ENCODE assay signal across 8 cellular contexts in genomic region chr6:22149501-22150490, GRCh38.
DNase-seq lines count a peak whose midpoint lies in the region; ATAC-seq and TF ChIP-seq lines count a peak whose summit lies in the region.

No MANE protein-coding gene starts in this region.

- TF ChIP-seq CTCF in neural progenitor cell (IDR thresholded peaks at IDR 0.05) (no peak), tibial artery (IDR thresholded peaks at IDR 0.05) (no peak)

- intact Hi-C loops in tibial artery (cut with DNase I; ENCODE audit: low total_unique reads): loop anchor here (5.0 kb wide), 1 partner anchor 552 kb away; no protein-coding TSS in a partner anchor

- ATAC-seq in GM18868 (IDR thresholded peaks at IDR 0.05; ENCODE audit: unreplicated experiment): no peak
- no peak for ATAC-seq in HG03135 (IDR thresholded peaks at IDR 0.05; ENCODE audit: unreplicated experiment)
- no peak for ATAC-seq in HG03196 (IDR thresholded peaks at IDR 0.05; ENCODE audit: unreplicated experiment)

- H3K4me3 ChIP-seq in endocrine pancreas (ENCODE audit: control insufficient read depth, insufficient read depth, low read length) (peak overlapping the region; percentile 56), neural progenitor cell (no peak overlapping the region), tibial artery (no peak overlapping the region)

- H3K4me1 ChIP-seq in endocrine pancreas (ENCODE audit: control insufficient read depth, insufficient read depth, low read length) (peaks cover 7% of the 10 kb centered on the region), neural progenitor cell (peaks cover 34% of the 10 kb centered on the region), tibial artery (peaks cover 0 to 36% (median 27%) of the 10 kb centered on the region in 4 donors)

- no peak overlapping the region for H2AFZ ChIP-seq in neural progenitor cell (replicated peaks)

- H3K9ac ChIP-seq in endocrine pancreas (ENCODE audit: control insufficient read depth, insufficient read depth, low read length): no peak overlapping the region
- no peak overlapping the region for H3K9ac ChIP-seq in neural progenitor cell

- H3K4me1 Mint-ChIP-seq in neural progenitor cell: peaks cover 76% of the 10 kb centered on the region

- H3K9me3 ChIP-seq in endocrine pancreas (ENCODE audit: control insufficient read depth, low read length): no peaks in the 10 kb centered on the region
- no peaks in the 10 kb centered on the region for H3K9me3 ChIP-seq in neural progenitor cell (ENCODE audit: low read depth)
- H3K9me3 ChIP-seq in tibial artery: no peaks in the 10 kb centered on the region

- H3K27ac ChIP-seq in neural progenitor cell (no peak overlapping the region), tibial artery (no peak overlapping the region)

- peaks cover 7% of the 10 kb centered on the region for H3F3A ChIP-seq in neural progenitor cell (ENCODE audit: low read depth)

- no peaks in the 10 kb centered on the region for H3K27me3 ChIP-seq in endocrine pancreas (ENCODE audit: control insufficient read depth, insufficient read depth, low read length)
- no peaks in the 10 kb centered on the region for H3K27me3 ChIP-seq in neural progenitor cell
- H3K27me3 ChIP-seq in tibial artery: no peaks in the 10 kb centered on the region

- H3K36me3 ChIP-seq in endocrine pancreas (ENCODE audit: control insufficient read depth, insufficient read depth, low read length) (no peaks in the 10 kb centered on the region), neural progenitor cell (no peaks in the 10 kb centered on the region), tibial artery (no peaks in the 10 kb centered on the region)

- H4K20me1 ChIP-seq in neural progenitor cell (ENCODE audit: low read depth): no peaks in the 10 kb centered on the region

- peak overlapping the region; percentile 7 for H3K4me3 Mint-ChIP-seq in neural progenitor cell

- H3K36me3 Mint-ChIP-seq in neural progenitor cell: peaks cover 11% of the 10 kb centered on the region

- peaks cover 3% of the 10 kb centered on the region for H3K27me3 Mint-ChIP-seq in neural progenitor cell (ENCODE audit: insufficient read depth, low read depth)

- peak overlapping the region; percentile 15 for H3K4me2 ChIP-seq in neural progenitor cell

- peaks cover 4% of the 10 kb centered on the region for H3K9me3 Mint-ChIP-seq in neural progenitor cell

- no peaks in the 10 kb centered on the region for H3K79me2 ChIP-seq in neural progenitor cell (ENCODE audit: low read depth)

- DNase-seq in DMS 273 treated with DMSO at 0.1 percent for 48 hours (lab: John Stamatoyannopoulos, UW): peak; percentile 59
- DNase-seq in NCI-H2196 treated with DMSO at 0.1 percent for 48 hours (lab: John Stamatoyannopoulos, UW; ENCODE audit: unreplicated experiment): peak; percentile 63
- peak; percentile 19 for DNase-seq in neural progenitor cell (ENCODE audit: low spot score)
- no peak for DNase-seq in tibial artery

- H3K27ac Mint-ChIP-seq in neural progenitor cell: peak overlapping the region; percentile 92

Comparison
In these comparisons a context has a peak if more than half of its experiments do, and no peak if none do; other contexts are left out.
1. DNase-seq: peak in DMS 273 treated with DMSO at 0.1 percent for 48 hours (single experiment), NCI-H2196 treated with DMSO at 0.1 percent for 48 hours (single experiment) and neural progenitor cell (single experiment); none in tibial artery (0 of 2).